Comparison of ENCODE assay signal across 8 cellular contexts in the genomic region with DNA sequence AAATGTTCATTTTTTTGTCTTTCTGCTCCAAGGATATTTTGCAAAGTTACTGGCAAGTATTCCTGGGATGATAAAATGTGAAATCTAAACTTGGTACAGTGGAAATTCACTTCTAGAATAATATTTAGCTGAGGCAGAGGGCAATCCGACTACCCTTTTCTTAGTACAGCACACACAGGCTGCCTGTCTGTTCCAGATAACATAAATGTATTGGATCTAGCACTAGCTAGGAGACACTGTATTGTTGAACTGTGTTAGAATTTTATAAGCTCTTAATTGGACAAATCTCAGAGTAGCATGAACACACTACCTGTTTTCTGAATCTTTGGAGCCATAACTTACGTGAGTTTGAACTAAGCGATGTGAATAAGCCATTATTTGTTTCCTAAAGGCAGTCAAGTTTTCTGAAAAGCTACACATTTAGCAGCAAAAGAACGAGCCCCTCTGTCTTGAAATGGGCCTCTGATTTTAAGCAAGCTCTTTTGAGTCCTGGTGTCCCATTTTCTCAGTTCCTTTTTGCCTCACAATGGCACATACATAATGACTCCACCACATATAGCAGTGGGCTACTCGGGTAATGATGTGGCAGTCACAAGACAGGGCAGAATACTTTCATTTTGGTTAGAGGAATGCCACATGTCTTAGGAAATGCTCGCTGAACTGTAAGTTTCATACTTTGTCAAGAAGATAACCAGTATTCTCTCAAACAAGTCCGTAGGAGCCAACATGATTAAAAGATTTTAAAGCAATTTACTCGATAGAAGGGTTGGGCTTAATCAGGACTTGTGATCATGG.
A peak's percentile ranks its signal among the peaks of the same experiment; 100 is the strongest.
DNase-seq lines count a peak whose midpoint lies in the region; ATAC-seq, FAIRE-seq and TF ChIP-seq lines count a peak whose summit lies in the region.

No MANE protein-coding gene starts in this region.

- 41 to 54% methylated on average over 8 of the region's 8 CpGs for WGBS in testis, 2 donors

- BruUV-seq in Calu3 (replicated peaks; lab: Mats Ljungman, UMichigan) = no TSS peak

- CTCF ChIA-PET in activated CD8-positive, alpha-beta T cell treated with anti-CD3 and anti-CD28 coated beads, Interleukin-2, amount 10 ng/mL, durations not matched to agents 7 days and 5 days (lab: Charles Lee) = interaction anchor here (0.6 to 3.2 kb wide), 25 partner anchors 12 to 666 kb away, joined by 3 to 27 read pairs (median 4); no protein-coding TSS in a partner anchor
- CTCF ChIA-PET in Calu3 (lab: Charles Lee) = no interaction called here

- H3K36me3 Mint-ChIP-seq in activated CD8-positive, alpha-beta T cell treated with anti-CD3 and anti-CD28 coated beads, Interleukin-2, amount 10 ng/mL, durations not matched to agents 7 days and 5 days (ENCODE audit: low read depth) = no peaks in the 10 kb centered on the region
- H3K36me3 Mint-ChIP-seq in Calu3 (ENCODE audit: insufficient read depth, unreplicated experiment) = no peaks in the 10 kb centered on the region

- no peaks in the 10 kb centered on the region for H3K9me1 ChIP-seq in keratinocyte (ENCODE audit: control insufficient read depth, extremely low read depth, insufficient read depth, low read length)

- DNase-seq in activated CD8-positive, alpha-beta T cell treated with anti-CD3 and anti-CD28 coated beads, Interleukin-2, amount 10 ng/mL, durations not matched to agents 7 days and 5 days = peak; percentile 49
- no peak for DNase-seq in keratinocyte (ENCODE audit: low read depth, low spot score)
- DNase-seq in testis = peak; percentile 30
- DNase-seq in posterior vena cava (ENCODE audit: low spot score) = no peak
- no peak for DNase-seq in Calu3

- H2AFZ ChIP-seq in ACC112 (ENCODE audit: low read length, unreplicated experiment) (peak overlapping the region; percentile 82), keratinocyte (ENCODE audit: control insufficient read depth, low read length) (peak overlapping the region; percentile 11)

- H3K27me3 ChIP-seq in ACC112 (ENCODE audit: insufficient read depth, low read length) (no peaks in the 10 kb centered on the region), keratinocyte (ENCODE audit: control insufficient read depth, extremely low read depth, insufficient read depth, low read length) (no peaks in the 10 kb centered on the region), testis (no peaks in the 10 kb centered on the region)

- H3K79me2 ChIP-seq in ACC112 (ENCODE audit: control insufficient read depth, insufficient read depth, low read length, unreplicated experiment) (no peaks in the 10 kb centered on the region), keratinocyte (ENCODE audit: control insufficient read depth, insufficient read depth, low read length) (no peaks in the 10 kb centered on the region)

- intact Hi-C loops in testis (cut with DNase I; ENCODE audit: low total_unique reads) = no loop called here
- intact Hi-C loops in posterior vena cava (cut with DNase I) = no loop called here
- intact Hi-C loops in Calu3 (cut with micrococcal nuclease; ENCODE audit: unreplicated experiment) = no loop called here

- H3K4me3 ChIP-seq in ACC112 (ENCODE audit: low read depth, low read length) (peak overlapping the region; percentile 79), keratinocyte (ENCODE audit: control insufficient read depth in 2 of 3, extremely low read depth in 1 of 3, insufficient read depth in 2 of 3, low read depth in 1 of 3, low read length in 3 of 3) (no peak overlapping the region), testis (peak overlapping the region in 1 of 2 donors; percentile 0)

- dilution Hi-C loops in keratinocyte (cut with MboI; ENCODE audit: extremely low pct_ligation_motif_present, low sequenced_read_pairs) = no loop called here

- FAIRE-seq in keratinocyte (lab: Jason Lieb, UNC) = no peak

- peaks cover 4% of the 10 kb centered on the region for H3K27me3 Mint-ChIP-seq in activated CD8-positive, alpha-beta T cell treated with anti-CD3 and anti-CD28 coated beads, Interleukin-2, amount 10 ng/mL, durations not matched to agents 7 days and 5 days (ENCODE audit: low read depth)
- H3K27me3 Mint-ChIP-seq in Calu3 (ENCODE audit: unreplicated experiment) = no peaks in the 10 kb centered on the region

- H3K4me1 ChIP-seq in ACC112 (ENCODE audit: control insufficient read depth, insufficient read depth, low read length, unreplicated experiment) = peaks cover 11% of the 10 kb centered on the region
- H3K4me1 ChIP-seq in keratinocyte (ENCODE audit: control insufficient read depth, extremely low read depth, insufficient read depth, low read length) = peaks cover 7% of the 10 kb centered on the region
- no peaks in the 10 kb centered on the region for H3K4me1 ChIP-seq in testis

- H3K27ac ChIP-seq in ACC112 (ENCODE audit: low read depth, low read length) = peak overlapping the region; percentile 68
- no peak overlapping the region for H3K27ac ChIP-seq in keratinocyte (ENCODE audit: control insufficient read depth, insufficient read depth, low read length)
- peak overlapping the region; percentile 23 to 72 for H3K27ac ChIP-seq in testis

- no peak overlapping the region for H3K9ac ChIP-seq in keratinocyte (ENCODE audit: control insufficient read depth, extremely low read depth, insufficient read depth, low read length)

- H3K9me3 Mint-ChIP-seq in activated CD8-positive, alpha-beta T cell treated with anti-CD3 and anti-CD28 coated beads, Interleukin-2, amount 10 ng/mL, durations not matched to agents 7 days and 5 days (ENCODE audit: insufficient read depth) = no peaks in the 10 kb centered on the region
- no peaks in the 10 kb centered on the region for H3K9me3 Mint-ChIP-seq in Calu3 (ENCODE audit: low read depth, unreplicated experiment)

- H3K9me3 ChIP-seq in keratinocyte (ENCODE audit: control insufficient read depth, low read depth, low read length) = no peaks in the 10 kb centered on the region
- no peaks in the 10 kb centered on the region for H3K9me3 ChIP-seq in testis

- peaks cover 18% of the 10 kb centered on the region for H3K4me1 Mint-ChIP-seq in activated CD8-positive, alpha-beta T cell treated with anti-CD3 and anti-CD28 coated beads, Interleukin-2, amount 10 ng/mL, durations not matched to agents 7 days and 5 days (ENCODE audit: low read depth)
- no peaks in the 10 kb centered on the region for H3K4me1 Mint-ChIP-seq in Calu3 (ENCODE audit: low read depth, unreplicated experiment)

- H4K20me1 ChIP-seq in keratinocyte (ENCODE audit: control insufficient read depth, extremely low read depth, insufficient read depth, low read length) = no peaks in the 10 kb centered on the region

- peak overlapping the region; percentile 15 for H3K4me2 ChIP-seq in keratinocyte (ENCODE audit: control insufficient read depth, extremely low read depth, insufficient read depth, low read depth, low read length)

- POLR2A ChIA-PET in activated CD8-positive, alpha-beta T cell treated with anti-CD3 and anti-CD28 coated beads, Interleukin-2, amount 10 ng/mL, durations not matched to agents 7 days and 5 days (lab: Charles Lee) = interaction anchor here (0.8 to 1.2 kb wide), 3 partner anchors 11 to 611 kb away, joined by 4 to 5 read pairs (median 4); no protein-coding TSS in a partner anchor

- H3K36me3 ChIP-seq in ACC112 (ENCODE audit: insufficient read depth, low read length) (no peaks in the 10 kb centered on the region), keratinocyte (ENCODE audit: control insufficient read depth in 2 of 2, extremely low read depth in 1 of 2, insufficient read depth in 2 of 2, low read length in 2 of 2) (no peaks in the 10 kb centered on the region), testis (ENCODE audit: low read depth, missing control alignments) (no peaks in the 10 kb centered on the region)

- TF ChIP-seq POLR2A in testis (IDR thresholded peaks at IDR 0.05) = no peak

- peak overlapping the region; percentile 69 for H3K4me3 Mint-ChIP-seq in activated CD8-positive, alpha-beta T cell treated with anti-CD3 and anti-CD28 coated beads, Interleukin-2, amount 10 ng/mL, durations not matched to agents 7 days and 5 days
- no peak overlapping the region for H3K4me3 Mint-ChIP-seq in Calu3 (ENCODE audit: low read depth, unreplicated experiment)

- no peak for TF ChIP-seq CTCF in keratinocyte (optimal IDR thresholded peaks at IDR 0.05 in 1 of 3, IDR thresholded peaks at IDR 0.05 in 1 of 3, conservative IDR thresholded peaks at IDR 0.05 in 1 of 3; ENCODE audit: extremely low read depth in 1 of 3, insufficient read depth in 2 of 3, low read length in 3 of 3)
- no peak for TF ChIP-seq CTCF in testis (IDR thresholded peaks at IDR 0.05)
- TF ChIP-seq CTCF in Calu3 (IDR thresholded peaks at IDR 0.05; ENCODE audit: unreplicated experiment) = no peak

- ATAC-seq in GM18909 (IDR thresholded peaks at IDR 0.05; ENCODE audit: poor library complexity, unreplicated experiment) (peak; percentile 99), HG03095 (IDR thresholded peaks at IDR 0.05; ENCODE audit: unreplicated experiment) (peak; percentile 94)
- ATAC-seq in activated CD8-positive, alpha-beta T cell treated with anti-CD3 and anti-CD28 coated beads, Interleukin-2, amount 10 ng/mL, durations not matched to agents 7 days and 5 days = peak; percentile 91

- H3K27ac Mint-ChIP-seq in activated CD8-positive, alpha-beta T cell treated with anti-CD3 and anti-CD28 coated beads, Interleukin-2, amount 10 ng/mL, durations not matched to agents 7 days and 5 days = peak overlapping the region; percentile 75
- no peak overlapping the region for H3K27ac Mint-ChIP-seq in Calu3 (ENCODE audit: unreplicated experiment)

Comparison
In these comparisons a context has a peak if more than half of its experiments do, and no peak if none do; other contexts are left out.
1. DNase-seq: peak in activated CD8-positive, alpha-beta T cell treated with anti-CD3 and anti-CD28 coated beads, Interleukin-2, amount 10 ng/mL, durations not matched to agents 7 days and 5 days (single experiment) and testis (single experiment); none in keratinocyte (single experiment), posterior vena cava (single experiment) and Calu3 (single experiment).
2. Peak in every context shown above with its lines, with median percentiles within 50 percentile points of each other: ATAC-seq.